ENCODE assay signal across 23 cellular contexts in genomic region chr2:129810521-129810920, GRCh38.
"Had no signal": no experiment of that assay in that cellular context is flagged by ENCODE, and none has a peak within 500 bp of the region (broad histone marks: within the 10 kb centered on the region; RNA-seq: fewer than 3 reads in every experiment).

No MANE protein-coding gene starts in this region.

- H3K36me3 ChIP-seq: esophagus muscularis mucosa, gastroesophageal sphincter, heart left ventricle, left lung, lower lobe of right lung had no signal

- DNase-seq: dermis blood vessel endothelial cell; dorsolateral prefrontal cortex; effector CD4-positive, alpha-beta T cell; effector memory CD4-positive, alpha-beta T cell; foreskin keratinocyte; heart left ventricle; hypothalamus; immature natural killer cell; kidney; kidney glomerular epithelial cell; left colon; left lung; left ventricle myocardium superior; lower lobe of right lung; mesenchymal stem cell; midbrain had no signal

- FAIRE-seq: colon, endothelial cell of umbilical vein, frontal cortex, kidney had no signal

- H3K27ac ChIP-seq: coronary artery, dorsolateral prefrontal cortex, esophagus muscularis mucosa, foreskin keratinocyte, gastroesophageal sphincter, heart left ventricle, hepatocyte, left lung, lower lobe of right lung had no signal

- H3K36me3 Mint-ChIP-seq: immature natural killer cell had no signal

- H3K4me1 Mint-ChIP-seq: immature natural killer cell had no signal

- H3K27me3 ChIP-seq: esophagus muscularis mucosa, foreskin keratinocyte, gastroesophageal sphincter, hepatocyte had no signal

- H3K4me1 ChIP-seq: esophagus muscularis mucosa, foreskin keratinocyte, gastroesophageal sphincter, lower lobe of right lung had no signal

- H3K27ac Mint-ChIP-seq: immature natural killer cell had no signal

- H3K4me3 Mint-ChIP-seq: immature natural killer cell had no signal

- H3K4me3 ChIP-seq: coronary artery, dorsolateral prefrontal cortex, esophagus muscularis mucosa, gastroesophageal sphincter, heart left ventricle, hepatocyte, left lung, lower lobe of right lung had no signal

- ATAC-seq: foreskin keratinocyte, gastroesophageal sphincter, heart left ventricle, left colon, left lung, left ventricle myocardium superior, lower lobe of right lung had no signal
